24 cellular contexts compared by ENCODE assay signal in genomic region chr2:147660680-147661079, GRCh38.
"Had no signal": no experiment of that assay in that cellular context is flagged by ENCODE, and none has a peak within 500 bp of the region (broad histone marks: within the 10 kb centered on the region; RNA-seq: fewer than 3 reads in every experiment).

No MANE protein-coding gene starts in this region.

- DNase-seq: activated CD4-positive, alpha-beta memory T cell treated with anti-CD3 and anti-CD28 coated beads for 36 hours; activated CD4-positive, alpha-beta T cell treated with anti-CD3 and anti-CD28 coated beads, Interleukin-2, amount 10 ng/mL, durations not matched to agents 24 days and 14 days; activated CD8-positive, alpha-beta memory T cell treated with anti-CD3 and anti-CD28 coated beads, Interleukin-2, amount 50 U/mL, for 4 hours; activated gamma-delta T cell; activated naive CD4-positive, alpha-beta T cell treated with anti-CD3 and anti-CD28 coated beads, Interleukin-2, amount 10 ng/mL, durations not matched to agents 7 days and 5 days; activated naive CD8-positive, alpha-beta T cell treated with anti-CD3 and anti-CD28 coated beads, Interleukin-2, amount 10 ng/mL, durations not matched to agents 7 days and 5 days; activated T-cell treated with anti-CD3 and anti-CD28 coated beads, Interleukin-2, amount 50 U/mL, for 1 hour; amniotic stem cell; brain microvascular endothelial cell; caudate nucleus; kidney glomerular epithelial cell; left ventricle myocardium inferior; mucosa of descending colon; posterior cingulate gyrus; right lobe of liver; stimulated activated CD4-positive, alpha-beta T cell treated with anti-CD3 and anti-CD28 coated beads, Interleukin-12 subunit alpha, Interleukin-12 subunit beta, amount 100 ng/mL, for 4 hours; stimulated activated CD4-positive, alpha-beta T cell treated with anti-CD3 and anti-CD28 coated beads, Interleukin-4, amount 100 ng/mL, for 1 hour; substantia nigra; T-helper 9 cell; uterus had no signal

- H3K9me3 ChIP-seq: esophagus muscularis mucosa, left ventricle myocardium inferior, mucosa of descending colon, right lobe of liver, uterus had no signal

- H3K36me3 ChIP-seq: brain microvascular endothelial cell, esophagus muscularis mucosa, left ventricle myocardium inferior, right lobe of liver, uterus had no signal

- H3K27ac ChIP-seq: brain microvascular endothelial cell, esophagus muscularis mucosa, left ventricle myocardium inferior, right lobe of liver, skin epidermis, uterus, VCaP had no signal

- H3K4me3 ChIP-seq: esophagus muscularis mucosa, left ventricle myocardium inferior, lung, mucosa of descending colon, right lobe of liver, skin epidermis, uterus had no signal

- H3K4me1 ChIP-seq: esophagus muscularis mucosa, left ventricle myocardium inferior, right lobe of liver, uterus had no signal

- H3K27me3 ChIP-seq: brain microvascular endothelial cell, esophagus muscularis mucosa, right lobe of liver, uterus had no signal
